In genomic region chr5:61575103-61575502, GRCh38 we compare ENCODE assay signal across 12 cellular contexts.
DNase-seq lines count a peak whose midpoint lies in the region; ATAC-seq, FAIRE-seq and TF ChIP-seq lines count a peak whose summit lies in the region.
"Had no signal": no experiment of that assay in that cellular context is flagged by ENCODE, and none has a peak within 500 bp of the region (broad histone marks: within the 10 kb centered on the region; RNA-seq: fewer than 3 reads in every experiment).

No MANE protein-coding gene starts in this region.

- H3K36me3 Mint-ChIP-seq in naive thymus-derived CD8-positive, alpha-beta T cell, result no peaks in the 10 kb centered on the region

- no peak overlapping the region for H3K4me3 Mint-ChIP-seq in naive thymus-derived CD8-positive, alpha-beta T cell

- H3K36me3 ChIP-seq in BE2C, result no peaks in the 10 kb centered on the region

- H3K27me3 Mint-ChIP-seq in naive thymus-derived CD8-positive, alpha-beta T cell, result peaks cover 0 to 3% (median 0%) of the 10 kb centered on the region in 5 donors

- peaks cover 7% of the 10 kb centered on the region for H3K4me1 ChIP-seq in BE2C

- POLR2A ChIA-PET in naive thymus-derived CD8-positive, alpha-beta T cell (lab: Charles Lee), result no interaction called here

- no peak for TF ChIP-seq CTCF in BE2C (IDR thresholded peaks at IDR 0.05; ENCODE audit: low read depth, low read length)

- H3K9me3 Mint-ChIP-seq in naive thymus-derived CD8-positive, alpha-beta T cell, result no peaks in the 10 kb centered on the region

- FAIRE-seq in HTR-8/SVneo (lab: Jason Lieb, UNC), result peak; percentile 88
- FAIRE-seq: G401.6 had no signal

- no peak for ATAC-seq in naive thymus-derived CD8-positive, alpha-beta T cell
- ATAC-seq in GM21390 (IDR thresholded peaks at IDR 0.05; ENCODE audit: unreplicated experiment), result no peak

- H3K4me1 Mint-ChIP-seq in naive thymus-derived CD8-positive, alpha-beta T cell, result no peaks in the 10 kb centered on the region

- H3K27ac Mint-ChIP-seq in naive thymus-derived CD8-positive, alpha-beta T cell, result no peak overlapping the region

- no peak overlapping the region for H3K4me3 ChIP-seq in BE2C (ENCODE audit: low read depth, low read length)

- DNase-seq in BE2C (peak; percentile 63), HTR-8/SVneo (ENCODE audit: insufficient read length, low spot score) (peak; percentile 83), amniotic epithelial cell (ENCODE audit: low read depth) (peak; percentile 70), left kidney (ENCODE audit: low read depth, low spot score) (peak; percentile 52), AML-193 (lab: John Stamatoyannopoulos, UW) (no peak), T-helper 9 cell (no peak)
- DNase-seq in naive thymus-derived CD8-positive, alpha-beta T cell, result no peak
- DNase-seq: activated CD4-positive, alpha-beta T cell treated with anti-CD3 and anti-CD28 coated beads for 48 hours; central memory CD4-positive, alpha-beta T cell; stimulated activated naive CD4-positive, alpha-beta T cell treated with Interleukin-2 at 50 U/mL for 16 hours had no signal

- H3K27me3 ChIP-seq in BE2C, result no peaks in the 10 kb centered on the region

- no peaks in the 10 kb centered on the region for H3K9me3 ChIP-seq in BE2C

Comparison
In these comparisons a context has a peak if more than half of its experiments do, and no peak if none do; other contexts are left out.
1. DNase-seq: peak in BE2C (single experiment), HTR-8/SVneo (single experiment), amniotic epithelial cell (single experiment) and left kidney (single experiment); none in naive thymus-derived CD8-positive, alpha-beta T cell (0 of 10), AML-193 (0 of 2) and T-helper 9 cell (single experiment).